ENCODE assay signal across 8 cellular contexts in genomic region chr22:26672590-26673468, GRCh38. TPM values are rescaled to one million over a fixed set of nuclear protein-coding genes. Genes with fewer than 3 reads are reported as not detected.
DNase-seq lines count a peak whose midpoint lies in the region; ATAC-seq, FAIRE-seq and TF ChIP-seq lines count a peak whose summit lies in the region.

No MANE protein-coding gene starts in this region.

- peak; percentile 75 for TF ChIP-seq CTCF in BE2C (IDR thresholded peaks at IDR 0.05; ENCODE audit: low read depth, low read length)

- H3K36me3 ChIP-seq in BE2C = no peaks in the 10 kb centered on the region

- peak overlapping the region; percentile 97 for H3K4me3 ChIP-seq in BE2C (ENCODE audit: low read depth, low read length)

- DNase-seq in BE2C = peak; percentile 93
- DNase-seq in NCI-H524 treated with DMSO at 0.1 percent for 48 hours (lab: John Stamatoyannopoulos, UW) = peak; percentile 89
- peak; percentile 95 for DNase-seq in activated CD4-positive, alpha-beta T cell treated with anti-CD3 and anti-CD28 coated beads for 48 hours
- DNase-seq in left kidney (ENCODE audit: low read depth, low spot score) = peak; percentile 98
- DNase-seq in stimulated activated CD4-positive, alpha-beta T cell treated with anti-CD3 and anti-CD28 coated beads, Interleukin-1b, Interleukin-23, amount 100 ng/mL, for 48 hours = peak; percentile 93

- H3K9me3 ChIP-seq in BE2C = no peaks in the 10 kb centered on the region

- ATAC-seq in GM19043 (IDR thresholded peaks at IDR 0.05; ENCODE audit: low read depth, unreplicated experiment) (peak; percentile 60), HG03354 (IDR thresholded peaks at IDR 0.05; ENCODE audit: poor library complexity, severe bottlenecking, unreplicated experiment) (peak; percentile 74)

- H3K4me1 ChIP-seq in BE2C = peaks cover 9% of the 10 kb centered on the region

- H3K27me3 ChIP-seq in BE2C = no peaks in the 10 kb centered on the region

- peak; percentile 69 for FAIRE-seq in colon (lab: Jason Lieb, UNC)

RNA-seq across cellular contexts. Expression of gene MIAT, which starts 15.4 kb away (rescaled TPM):
- 6.1 TPM for polyA plus RNA-seq in BE2C (2012; ENCODE audit: insufficient read depth, insufficient read length, low read depth)

RNA-seq across cellular contexts. Expression of gene CRYBA4, which starts 51.1 kb away (rescaled TPM):
- polyA plus RNA-seq in BE2C (2012; ENCODE audit: insufficient read depth, insufficient read length, low read depth) = 1.7 TPM

RNA-seq across cellular contexts. Expression of gene CRYBB1, which starts 55.0 kb away (rescaled TPM):
- 0.71 TPM for polyA plus RNA-seq in BE2C (2012; ENCODE audit: insufficient read depth, insufficient read length, low read depth)

Comparison
In these comparisons a context has a peak if more than half of its experiments do, and no peak if none do; other contexts are left out.
1. Peak in every context shown above with its lines: DNase-seq, ATAC-seq and H3K4me3 ChIP-seq.